Comparison of ENCODE assay signal across 15 cellular contexts in the genomic region with DNA sequence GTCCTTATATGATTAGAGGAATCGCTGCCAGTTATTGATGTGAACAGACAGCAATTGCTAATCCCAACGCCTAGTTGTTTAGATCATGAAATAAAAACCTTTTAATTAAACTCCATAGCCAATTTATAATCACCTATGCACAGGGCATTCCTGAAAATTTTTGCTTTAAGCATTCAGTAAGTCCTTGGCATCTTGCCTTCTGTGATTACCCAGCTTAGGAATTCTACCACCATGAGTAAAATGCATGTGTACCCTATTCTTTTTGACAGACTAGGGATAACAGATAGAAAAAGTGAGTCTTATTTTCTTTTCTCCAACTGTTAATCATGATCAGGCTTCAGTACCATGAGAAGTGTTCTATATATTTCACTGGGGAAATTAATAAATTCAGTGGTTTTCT.
"Had no signal": no experiment of that assay in that cellular context is flagged by ENCODE, and none has a peak within 500 bp of the region (broad histone marks: within the 10 kb centered on the region; RNA-seq: fewer than 3 reads in every experiment).

No MANE protein-coding gene starts in this region.

- FAIRE-seq: endometrium, keratinocyte had no signal

- H3K4me3 ChIP-seq: coronary artery, lung, thoracic aorta, upper lobe of left lung had no signal

- H3K27ac ChIP-seq: coronary artery, thoracic aorta, upper lobe of left lung had no signal

- H3K27me3 ChIP-seq: upper lobe of left lung had no signal

- ATAC-seq: stimulated activated naive B cell treated with anti-CD40 and anti-IgM and Interleukin-4, amounts not matched to agents 10 μg/mL and 1 μg/mL and 100 μg/mL, for 72 hours had no signal

- DNase-seq: activated B cell treated with CpG ODN at 0.5 μM for 24 hours; activated CD4-positive, alpha-beta memory T cell treated with anti-CD3 and anti-CD28 coated beads for 36 hours; activated CD4-positive, alpha-beta T cell treated with anti-CD3 and anti-CD28 coated beads for 4 hours; activated T-cell treated with anti-CD3 and anti-CD28 coated beads for 4 hours; amygdala; hypothalamus; occipital lobe; retina; stimulated activated naive B cell treated with anti-CD40 and anti-IgM and Interleukin-4, amounts not matched to agents 10 μg/mL and 1 μg/mL and 100 μg/mL, for 72 hours; upper lobe of left lung had no signal

- H3K9me3 ChIP-seq: thoracic aorta had no signal

- H3K4me1 ChIP-seq: upper lobe of left lung had no signal

- H3K36me3 ChIP-seq: thoracic aorta, upper lobe of left lung had no signal
